Comparison of ENCODE assay signal across 8 cellular contexts in genomic region chr18:3245853-3246635, GRCh38. TPM values are rescaled to one million over a fixed set of nuclear protein-coding genes. Genes with fewer than 3 reads are reported as not detected.
DNase-seq lines count a peak whose midpoint lies in the region; ATAC-seq and TF ChIP-seq lines count a peak whose summit lies in the region.

No MANE protein-coding gene starts in this region.

- H3K36me3 ChIP-seq in neural cell (ENCODE audit: insufficient read depth, low read length) (no peaks in the 10 kb centered on the region), stomach (peaks cover 7 to 13% (median 9%) of the 10 kb centered on the region in 4 donors)

- TF ChIP-seq POLR2A in stomach (IDR thresholded peaks at IDR 0.05) = no peak

- H3K27ac ChIP-seq in neural cell (ENCODE audit: low read length) = no peak overlapping the region
- H3K27ac ChIP-seq in stomach = peak overlapping the region; percentile 96 to 100 (median 99)

- TF ChIP-seq CTCF in neural cell (IDR thresholded peaks at IDR 0.05; ENCODE audit: poor library complexity, severe bottlenecking) (peak; percentile 78), stomach (IDR thresholded peaks at IDR 0.05) (peak in 6 of 7 experiments; percentile 38 to 97 (median 94))

- no peak overlapping the region for H3K4me2 ChIP-seq in neural cell (ENCODE audit: low read length)

- no peaks in the 10 kb centered on the region for H3K9me2 ChIP-seq in neural cell (ENCODE audit: insufficient read depth, low read length)

- H3K4me1 ChIP-seq in stomach = peaks cover 15 to 51% (median 34%) of the 10 kb centered on the region in 4 donors

- H3K27me3 ChIP-seq in neural cell (ENCODE audit: insufficient read depth, low read depth, low read length) (no peaks in the 10 kb centered on the region), stomach (no peaks in the 10 kb centered on the region)

- H3K9ac ChIP-seq in neural cell (ENCODE audit: low read length) = no peak overlapping the region

- WGBS in stomach, 5 donors = 5 to 10% (median 8%) methylated on average over 28 to 29 of the region's 29 CpGs

- H3F3A ChIP-seq in neural cell (ENCODE audit: insufficient read depth, low read length, poor library complexity, severe bottlenecking) = no peaks in the 10 kb centered on the region

- intact Hi-C loops in stomach (cut with DNase I; ENCODE audit: low total_unique reads) = no loop called here

- TF ChIP-seq EP300 in neural cell (conservative IDR thresholded peaks at IDR 0.05; ENCODE audit: poor library complexity, severe bottlenecking) = no peak
- no peak for TF ChIP-seq EP300 in stomach (IDR thresholded peaks at IDR 0.05)

- DNase-seq in DMS79 (lab: John Stamatoyannopoulos, UW) (peak; percentile 78), KG1 (lab: John Stamatoyannopoulos, UW) (peak; percentile 64), RKO (ENCODE audit: low spot score) (peak; percentile 95), fibroblast of the conjunctiva (ENCODE audit: low read depth) (peak; percentile 84), stomach (peak; percentile 91)
- peak; percentile 68 for DNase-seq in activated T-helper 9 cell treated with anti-CD3 and anti-CD28 coated beads, Interleukin-2, amount 50 U/mL, for 16 hours (ENCODE audit: low read depth)

- H3K4me3 ChIP-seq in neural cell (ENCODE audit: low read length) = peak overlapping the region; percentile 39
- peak overlapping the region; percentile 56 to 89 (median 78) for H3K4me3 ChIP-seq in stomach

- H3K9me3 ChIP-seq in neural cell (ENCODE audit: low read length) (no peaks in the 10 kb centered on the region), stomach (peaks cover 0 to 7% (median 3%) of the 10 kb centered on the region in 4 donors)

- H3K79me2 ChIP-seq in neural cell (replicated peaks; ENCODE audit: insufficient read depth, low read length) = peaks cover 21% of the 10 kb centered on the region

- H2AFZ ChIP-seq in neural cell (ENCODE audit: low read depth, low read length) = no peak overlapping the region

- H4K20me1 ChIP-seq in neural cell (ENCODE audit: insufficient read depth) = no peaks in the 10 kb centered on the region

- ATAC-seq in GM21717 (IDR thresholded peaks at IDR 0.05; ENCODE audit: unreplicated experiment) = peak; percentile 47

- TF ChIP-seq RAD21 in neural cell (conservative IDR thresholded peaks at IDR 0.05) = peak; percentile 86

TF ChIP-seq in neural cell, 6 proteins besides CTCF, POLR2A, EP300 and RAD21:
- no peak for TF ChIP-seq POLR2AphosphoS5 (IDR thresholded peaks at IDR 0.05)
- peak; percentile 86 for TF ChIP-seq SMC3 (conservative IDR thresholded peaks at IDR 0.05; ENCODE audit: poor library complexity)

RNA-seq across cellular contexts. Expression of gene MYL12A, which starts 1.6 kb away (rescaled TPM):
- polyA plus RNA-seq in neural cell (57.9 and 62.7 TPM in 2 replicates), stomach (100 to 1,000 TPM; 239 to 630 (median 421) TPM)
- polyA minus RNA-seq in neural cell = 25.1 and 36.0 TPM in 2 replicates
- 100 to 1,000 TPM; 148 to 525 (median 249) TPM for total RNA-seq in stomach

RNA-seq across cellular contexts. Expression of gene MYL12B, which starts 15.9 kb away (rescaled TPM):
- polyA plus RNA-seq in neural cell (384 and 409 TPM in 2 replicates), stomach (100 to 1,000 TPM; 439 to 738 (median 639) TPM)
- 167 and 182 TPM in 2 replicates for polyA minus RNA-seq in neural cell
- total RNA-seq in stomach = 100 to 1,000 TPM in 4 of 5 donors, 10 to 100 TPM in 1; 89.2 to 329 (median 206) TPM

RNA-seq across cellular contexts. Expression of gene MYOM1, which starts 26.3 kb away (rescaled TPM):
- 0.40 and 1.7 TPM in 2 replicates for polyA plus RNA-seq in neural cell
- 1.9 and 2.0 TPM in 2 replicates for polyA minus RNA-seq in neural cell
- 10 to 100 TPM in 3 of 5 donors, 1 to 10 TPM in 2; 2.9 to 37.9 (median 12.3) TPM for total RNA-seq in stomach
- polyA plus RNA-seq in stomach = 1 to 10 TPM; 1.2 to 2.9 (median 1.4) TPM
